In the genomic region with DNA sequence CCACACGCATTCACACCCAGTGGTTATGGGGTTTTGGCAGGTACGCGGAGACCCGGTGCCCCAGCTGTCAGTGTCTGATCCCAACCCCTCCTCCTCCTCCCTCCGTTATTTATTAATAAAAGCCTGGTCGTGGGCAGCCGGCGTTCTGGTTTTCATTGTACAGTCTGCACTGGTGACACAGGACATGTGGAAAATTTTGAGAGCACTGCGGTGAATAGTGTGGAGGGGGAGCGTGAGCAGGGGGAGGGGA, we compare ENCODE assay signal across 1 cellular context.
TF ChIP-seq lines count a peak whose summit lies in the region.

No MANE protein-coding gene starts in this region.

TF ChIP-seq in HepG2, 621 proteins besides CTCF, POLR2A, EP300 and RAD21 (continued from another document and continues in another):
- TF ChIP-seq, protein P1, sequence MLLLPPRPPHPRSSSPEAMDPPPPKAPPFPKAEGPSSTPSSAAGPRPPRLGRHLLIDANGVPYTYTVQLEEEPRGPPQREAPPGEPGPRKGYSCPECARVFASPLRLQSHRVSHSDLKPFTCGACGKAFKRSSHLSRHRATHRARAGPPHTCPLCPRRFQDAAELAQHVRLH (CRISPR knock-in tag; IDR thresholded peaks at IDR 0.05; ENCODE audit: borderline replicate concordance, low read depth) = no peak
- TF ChIP-seq, protein P2, sequence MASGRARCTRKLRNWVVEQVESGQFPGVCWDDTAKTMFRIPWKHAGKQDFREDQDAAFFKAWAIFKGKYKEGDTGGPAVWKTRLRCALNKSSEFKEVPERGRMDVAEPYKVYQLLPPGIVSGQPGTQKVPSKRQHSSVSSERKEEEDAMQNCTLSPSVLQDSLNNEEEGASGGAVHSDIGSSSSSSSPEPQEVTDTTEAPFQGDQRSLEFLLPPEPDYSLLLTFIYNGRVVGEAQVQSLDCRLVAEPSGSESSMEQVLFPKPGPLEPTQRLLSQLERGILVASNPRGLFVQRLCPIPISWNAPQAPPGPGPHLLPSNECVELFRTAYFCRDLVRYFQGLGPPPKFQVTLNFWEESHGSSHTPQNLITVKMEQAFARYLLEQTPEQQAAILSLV (CRISPR knock-in tag; IDR thresholded peaks at IDR 0.05; ENCODE audit: borderline replicate concordance) = 0 out of 2 replicates have a peak, but pooled peaks have one; percentile 0
- peak; percentile 60; the same call in 1 of the 2 replicates for TF ChIP-seq ZNF670 (CRISPR knock-in tag; IDR thresholded peaks at IDR 0.05; ENCODE audit: borderline replicate concordance)
- TF ChIP-seq PITX1 (CRISPR knock-in tag; IDR thresholded peaks at IDR 0.05) = peak; percentile 13; the same call in 1 of the 2 replicates
- TF ChIP-seq, protein P3, sequence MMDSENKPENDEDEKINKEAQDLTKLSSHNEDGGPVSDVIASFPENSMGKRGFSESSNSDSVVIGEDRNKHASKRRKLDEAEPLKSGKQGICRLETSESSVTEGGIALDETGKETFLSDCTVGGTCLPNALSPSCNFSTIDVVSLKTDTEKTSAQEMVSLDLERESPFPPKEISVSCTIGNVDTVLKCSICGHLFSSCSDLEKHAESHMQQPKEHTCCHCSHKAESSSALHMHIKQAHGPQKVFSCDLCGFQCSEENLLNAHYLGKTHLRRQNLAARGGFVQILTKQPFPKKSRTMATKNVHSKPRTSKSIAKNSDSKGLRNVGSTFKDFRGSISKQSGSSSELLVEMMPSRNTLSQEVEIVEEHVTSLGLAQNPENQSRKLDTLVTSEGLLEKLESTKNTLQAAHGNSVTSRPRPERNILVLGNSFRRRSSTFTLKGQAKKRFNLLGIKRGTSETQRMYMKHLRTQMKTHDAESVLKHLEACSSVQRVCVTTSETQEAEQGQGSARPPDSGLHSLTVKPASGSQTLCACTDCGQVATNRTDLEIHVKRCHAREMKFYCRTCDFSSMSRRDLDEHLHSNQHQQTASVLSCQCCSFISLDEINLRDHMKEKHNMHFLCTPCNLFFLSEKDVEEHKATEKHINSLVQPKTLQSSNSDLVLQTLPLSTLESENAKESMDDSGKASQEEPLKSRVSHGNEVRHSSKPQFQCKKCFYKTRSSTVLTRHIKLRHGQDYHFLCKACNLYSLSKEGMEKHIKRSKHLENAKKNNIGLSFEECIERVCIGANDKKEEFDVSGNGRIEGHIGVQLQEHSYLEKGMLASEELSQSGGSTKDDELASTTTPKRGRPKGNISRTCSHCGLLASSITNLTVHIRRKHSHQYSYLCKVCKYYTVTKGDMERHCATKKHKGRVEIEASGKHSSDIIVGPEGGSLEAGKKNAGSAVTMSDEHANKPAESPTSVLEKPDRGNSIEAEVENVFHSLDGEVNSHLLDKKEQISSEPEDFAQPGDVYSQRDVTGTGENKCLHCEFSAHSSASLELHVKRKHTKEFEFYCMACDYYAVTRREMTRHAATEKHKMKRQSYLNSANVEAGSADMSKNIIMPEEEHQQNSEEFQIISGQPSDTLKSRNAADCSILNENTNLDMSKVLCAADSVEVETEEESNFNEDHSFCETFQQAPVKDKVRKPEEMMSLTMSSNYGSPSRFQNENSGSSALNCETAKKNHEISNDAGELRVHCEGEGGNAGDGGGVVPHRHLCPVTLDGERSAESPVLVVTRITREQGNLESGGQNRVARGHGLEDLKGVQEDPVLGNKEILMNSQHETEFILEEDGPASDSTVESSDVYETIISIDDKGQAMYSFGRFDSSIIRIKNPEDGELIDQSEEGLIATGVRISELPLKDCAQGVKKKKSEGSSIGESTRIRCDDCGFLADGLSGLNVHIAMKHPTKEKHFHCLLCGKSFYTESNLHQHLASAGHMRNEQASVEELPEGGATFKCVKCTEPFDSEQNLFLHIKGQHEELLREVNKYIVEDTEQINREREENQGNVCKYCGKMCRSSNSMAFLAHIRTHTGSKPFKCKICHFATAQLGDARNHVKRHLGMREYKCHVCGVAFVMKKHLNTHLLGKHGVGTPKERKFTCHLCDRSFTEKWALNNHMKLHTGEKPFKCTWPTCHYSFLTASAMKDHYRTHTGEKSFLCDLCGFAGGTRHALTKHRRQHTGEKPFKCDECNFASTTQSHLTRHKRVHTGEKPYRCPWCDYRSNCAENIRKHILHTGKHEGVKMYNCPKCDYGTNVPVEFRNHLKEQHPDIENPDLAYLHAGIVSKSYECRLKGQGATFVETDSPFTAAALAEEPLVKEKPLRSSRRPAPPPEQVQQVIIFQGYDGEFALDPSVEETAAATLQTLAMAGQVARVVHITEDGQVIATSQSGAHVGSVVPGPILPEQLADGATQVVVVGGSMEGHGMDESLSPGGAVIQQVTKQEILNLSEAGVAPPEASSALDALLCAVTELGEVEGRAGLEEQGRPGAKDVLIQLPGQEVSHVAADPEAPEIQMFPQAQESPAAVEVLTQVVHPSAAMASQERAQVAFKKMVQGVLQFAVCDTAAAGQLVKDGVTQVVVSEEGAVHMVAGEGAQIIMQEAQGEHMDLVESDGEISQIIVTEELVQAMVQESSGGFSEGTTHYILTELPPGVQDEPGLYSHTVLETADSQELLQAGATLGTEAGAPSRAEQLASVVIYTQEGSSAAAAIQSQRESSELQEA (CRISPR knock-in tag; IDR thresholded peaks at IDR 0.05; ENCODE audit: not compliant biosample characterization) = peak; percentile 11
- no peak for TF ChIP-seq MAZ (IDR thresholded peaks at IDR 0.05; ENCODE audit: borderline replicate concordance, low read depth, low read length)
- peak; percentile 69 for TF ChIP-seq MAZ (CRISPR knock-in tag; IDR thresholded peaks at IDR 0.05; ENCODE audit: low read depth)
- TF ChIP-seq FOXC1 (CRISPR knock-in tag; IDR thresholded peaks at IDR 0.05; ENCODE audit: borderline replicate concordance) = no peak
- 0 out of 2 replicates have a peak, but pooled peaks have one; percentile 11 for TF ChIP-seq KDM3A (CRISPR knock-in tag; IDR thresholded peaks at IDR 0.05; ENCODE audit: low read depth)
- TF ChIP-seq XRCC5 (optimal IDR thresholded peaks at IDR 0.05; ENCODE audit: low read length) = peak; percentile 38
- TF ChIP-seq PCBP1 (IDR thresholded peaks at IDR 0.05; ENCODE audit: borderline replicate concordance, low read depth, low read length) = no peak
- no peak for TF ChIP-seq PAF1 (CRISPR knock-in tag; IDR thresholded peaks at IDR 0.05)
- no peak for TF ChIP-seq GABPA (IDR thresholded peaks at IDR 0.05; ENCODE audit: low read depth, low read length)
- TF ChIP-seq GABPA (CRISPR knock-in tag; IDR thresholded peaks at IDR 0.05; ENCODE audit: low read depth) = 0 out of 2 replicates have a peak, but pooled peaks have one; percentile 7
- TF ChIP-seq ZIK1 (CRISPR knock-in tag; IDR thresholded peaks at IDR 0.05; ENCODE audit: borderline replicate concordance, low read depth) = no peak
- TF ChIP-seq TBX2 (CRISPR knock-in tag; IDR thresholded peaks at IDR 0.05; ENCODE audit: borderline replicate concordance) = peak; percentile 43; the same call in 1 of the 2 replicates
- TF ChIP-seq HCFC1 (IDR thresholded peaks at IDR 0.05; ENCODE audit: low read depth, low read length) = no peak
- TF ChIP-seq HBP1 (CRISPR knock-in tag; IDR thresholded peaks at IDR 0.05; ENCODE audit: low read depth) = no peak
- no peak for TF ChIP-seq ZGPAT (CRISPR knock-in tag; IDR thresholded peaks at IDR 0.05)
- TF ChIP-seq ZNF816 (CRISPR knock-in tag; IDR thresholded peaks at IDR 0.05; ENCODE audit: borderline replicate concordance) = peak; percentile 46; the same call in 1 of the 2 replicates
- TF ChIP-seq, protein P4, sequence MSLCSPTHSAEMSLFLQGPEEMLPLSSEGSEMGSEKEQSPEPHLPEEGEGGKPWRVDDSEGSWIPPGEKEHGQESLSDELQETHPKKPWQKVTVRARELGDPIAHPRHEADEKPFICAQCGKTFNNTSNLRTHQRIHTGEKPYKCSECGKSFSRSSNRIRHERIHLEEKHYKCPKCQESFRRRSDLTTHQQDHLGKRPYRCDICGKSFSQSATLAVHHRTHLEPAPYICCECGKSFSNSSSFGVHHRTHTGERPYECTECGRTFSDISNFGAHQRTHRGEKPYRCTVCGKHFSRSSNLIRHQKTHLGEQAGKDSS (CRISPR knock-in tag; IDR thresholded peaks at IDR 0.05; ENCODE audit: borderline replicate concordance, low read depth) = peak; percentile 40; the same call in 1 of the 2 replicates
- TF ChIP-seq, protein P5, sequence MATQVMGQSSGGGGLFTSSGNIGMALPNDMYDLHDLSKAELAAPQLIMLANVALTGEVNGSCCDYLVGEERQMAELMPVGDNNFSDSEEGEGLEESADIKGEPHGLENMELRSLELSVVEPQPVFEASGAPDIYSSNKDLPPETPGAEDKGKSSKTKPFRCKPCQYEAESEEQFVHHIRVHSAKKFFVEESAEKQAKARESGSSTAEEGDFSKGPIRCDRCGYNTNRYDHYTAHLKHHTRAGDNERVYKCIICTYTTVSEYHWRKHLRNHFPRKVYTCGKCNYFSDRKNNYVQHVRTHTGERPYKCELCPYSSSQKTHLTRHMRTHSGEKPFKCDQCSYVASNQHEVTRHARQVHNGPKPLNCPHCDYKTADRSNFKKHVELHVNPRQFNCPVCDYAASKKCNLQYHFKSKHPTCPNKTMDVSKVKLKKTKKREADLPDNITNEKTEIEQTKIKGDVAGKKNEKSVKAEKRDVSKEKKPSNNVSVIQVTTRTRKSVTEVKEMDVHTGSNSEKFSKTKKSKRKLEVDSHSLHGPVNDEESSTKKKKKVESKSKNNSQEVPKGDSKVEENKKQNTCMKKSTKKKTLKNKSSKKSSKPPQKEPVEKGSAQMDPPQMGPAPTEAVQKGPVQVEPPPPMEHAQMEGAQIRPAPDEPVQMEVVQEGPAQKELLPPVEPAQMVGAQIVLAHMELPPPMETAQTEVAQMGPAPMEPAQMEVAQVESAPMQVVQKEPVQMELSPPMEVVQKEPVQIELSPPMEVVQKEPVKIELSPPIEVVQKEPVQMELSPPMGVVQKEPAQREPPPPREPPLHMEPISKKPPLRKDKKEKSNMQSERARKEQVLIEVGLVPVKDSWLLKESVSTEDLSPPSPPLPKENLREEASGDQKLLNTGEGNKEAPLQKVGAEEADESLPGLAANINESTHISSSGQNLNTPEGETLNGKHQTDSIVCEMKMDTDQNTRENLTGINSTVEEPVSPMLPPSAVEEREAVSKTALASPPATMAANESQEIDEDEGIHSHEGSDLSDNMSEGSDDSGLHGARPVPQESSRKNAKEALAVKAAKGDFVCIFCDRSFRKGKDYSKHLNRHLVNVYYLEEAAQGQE (IDR thresholded peaks at IDR 0.05; ENCODE audit: borderline replicate concordance in 1 of 2, low read depth in 1 of 2, low read length in 2 of 2) = 0 out of 4 replicates have a peak, but pooled peaks of 1 of the 2 experiments have one; percentile 13
- 0 out of 2 replicates have a peak, but pooled peaks have one; percentile 59 for TF ChIP-seq SIN3A (IDR thresholded peaks at IDR 0.05; ENCODE audit: borderline replicate concordance, low read depth, low read length)
- TF ChIP-seq ZNF850 (CRISPR knock-in tag; conservative IDR thresholded peaks at IDR 0.05) = peak; percentile 71; the same call in 1 of the 2 replicates
- peak; percentile 100 for TF ChIP-seq ZNF780A (CRISPR knock-in tag; IDR thresholded peaks at IDR 0.05)
- TF ChIP-seq ZNF747 (CRISPR knock-in tag; IDR thresholded peaks at IDR 0.05; ENCODE audit: borderline replicate concordance) = 0 out of 2 replicates have a peak, but pooled peaks have one; percentile 61
- TF ChIP-seq KAT7 (CRISPR knock-in tag; IDR thresholded peaks at IDR 0.05; ENCODE audit: borderline replicate concordance) = no peak
- TF ChIP-seq, protein P6, sequence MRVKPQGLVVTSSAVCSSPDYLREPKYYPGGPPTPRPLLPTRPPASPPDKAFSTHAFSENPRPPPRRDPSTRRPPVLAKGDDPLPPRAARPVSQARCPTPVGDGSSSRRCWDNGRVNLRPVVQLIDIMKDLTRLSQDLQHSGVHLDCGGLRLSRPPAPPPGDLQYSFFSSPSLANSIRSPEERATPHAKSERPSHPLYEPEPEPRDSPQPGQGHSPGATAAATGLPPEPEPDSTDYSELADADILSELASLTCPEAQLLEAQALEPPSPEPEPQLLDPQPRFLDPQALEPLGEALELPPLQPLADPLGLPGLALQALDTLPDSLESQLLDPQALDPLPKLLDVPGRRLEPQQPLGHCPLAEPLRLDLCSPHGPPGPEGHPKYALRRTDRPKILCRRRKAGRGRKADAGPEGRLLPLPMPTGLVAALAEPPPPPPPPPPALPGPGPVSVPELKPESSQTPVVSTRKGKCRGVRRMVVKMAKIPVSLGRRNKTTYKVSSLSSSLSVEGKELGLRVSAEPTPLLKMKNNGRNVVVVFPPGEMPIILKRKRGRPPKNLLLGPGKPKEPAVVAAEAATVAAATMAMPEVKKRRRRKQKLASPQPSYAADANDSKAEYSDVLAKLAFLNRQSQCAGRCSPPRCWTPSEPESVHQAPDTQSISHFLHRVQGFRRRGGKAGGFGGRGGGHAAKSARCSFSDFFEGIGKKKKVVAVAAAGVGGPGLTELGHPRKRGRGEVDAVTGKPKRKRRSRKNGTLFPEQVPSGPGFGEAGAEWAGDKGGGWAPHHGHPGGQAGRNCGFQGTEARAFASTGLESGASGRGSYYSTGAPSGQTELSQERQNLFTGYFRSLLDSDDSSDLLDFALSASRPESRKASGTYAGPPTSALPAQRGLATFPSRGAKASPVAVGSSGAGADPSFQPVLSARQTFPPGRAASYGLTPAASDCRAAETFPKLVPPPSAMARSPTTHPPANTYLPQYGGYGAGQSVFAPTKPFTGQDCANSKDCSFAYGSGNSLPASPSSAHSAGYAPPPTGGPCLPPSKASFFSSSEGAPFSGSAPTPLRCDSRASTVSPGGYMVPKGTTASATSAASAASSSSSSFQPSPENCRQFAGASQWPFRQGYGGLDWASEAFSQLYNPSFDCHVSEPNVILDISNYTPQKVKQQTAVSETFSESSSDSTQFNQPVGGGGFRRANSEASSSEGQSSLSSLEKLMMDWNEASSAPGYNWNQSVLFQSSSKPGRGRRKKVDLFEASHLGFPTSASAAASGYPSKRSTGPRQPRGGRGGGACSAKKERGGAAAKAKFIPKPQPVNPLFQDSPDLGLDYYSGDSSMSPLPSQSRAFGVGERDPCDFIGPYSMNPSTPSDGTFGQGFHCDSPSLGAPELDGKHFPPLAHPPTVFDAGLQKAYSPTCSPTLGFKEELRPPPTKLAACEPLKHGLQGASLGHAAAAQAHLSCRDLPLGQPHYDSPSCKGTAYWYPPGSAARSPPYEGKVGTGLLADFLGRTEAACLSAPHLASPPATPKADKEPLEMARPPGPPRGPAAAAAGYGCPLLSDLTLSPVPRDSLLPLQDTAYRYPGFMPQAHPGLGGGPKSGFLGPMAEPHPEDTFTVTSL (CRISPR knock-in tag; IDR thresholded peaks at IDR 0.05; ENCODE audit: borderline replicate concordance) = peak; percentile 39; the same call in 1 of the 2 replicates
- TF ChIP-seq CBX5 (CRISPR knock-in tag; IDR thresholded peaks at IDR 0.05; ENCODE audit: borderline replicate concordance) = peak; percentile 1; the same call in 1 of the 2 replicates
